Comparison of ENCODE assay signal across 14 cellular contexts in genomic region chr11:68816917-68817419, GRCh38. TPM values are rescaled to one million over a fixed set of nuclear protein-coding genes. Genes with fewer than 3 reads are reported as not detected.
A peak's percentile ranks its signal among the peaks of the same experiment; 100 is the strongest.
DNase-seq lines count a peak whose midpoint lies in the region; ATAC-seq and TF ChIP-seq lines count a peak whose summit lies in the region.
"Had no signal": no experiment of that assay in that cellular context is flagged by ENCODE, and none has a peak within 500 bp of the region (broad histone marks: within the 10 kb centered on the region; RNA-seq: fewer than 3 reads in every experiment).

No MANE protein-coding gene starts in this region.

- 72% methylated on average over 7 of the region's 7 CpGs for WGBS in SK-N-SH (ENCODE audit: low lambda C conversion rate)

- H3K27ac Mint-ChIP-seq in activated CD4-positive, alpha-beta T cell treated with anti-CD3 and anti-CD28 coated beads, Interleukin-2, amount 10 ng/mL, durations not matched to agents 24 days and 14 days, result peak overlapping the region; percentile 72
- peak overlapping the region; percentile 59 for H3K27ac Mint-ChIP-seq in chondrocyte (ENCODE audit: unreplicated experiment)
- no peak overlapping the region for H3K27ac Mint-ChIP-seq in glutamatergic neuron (ENCODE audit: unreplicated experiment)

- no peak overlapping the region for H3K9ac ChIP-seq in SK-N-SH

- ATAC-seq in SK-N-SH treated with all-trans-retinoic acid at 6 μM for 48 hours (no peak; the same call in 2 of the 3 replicates), GM19023 (IDR thresholded peaks at IDR 0.05; ENCODE audit: unreplicated experiment) (no peak), GM18502 (IDR thresholded peaks at IDR 0.05; ENCODE audit: poor library complexity, unreplicated experiment) (no peak)
- ATAC-seq: left lung had no signal

- POLR2A ChIA-PET in SK-N-SH (lab: Yijun Ruan, JAX), result no interaction called here

- H3K27me3 Mint-ChIP-seq in activated CD4-positive, alpha-beta T cell treated with anti-CD3 and anti-CD28 coated beads, Interleukin-2, amount 10 ng/mL, durations not matched to agents 24 days and 14 days, result no peaks in the 10 kb centered on the region
- H3K27me3 Mint-ChIP-seq in chondrocyte (ENCODE audit: low read depth) (no peaks in the 10 kb centered on the region), glutamatergic neuron (ENCODE audit: unreplicated experiment) (peaks cover 5% of the 10 kb centered on the region)

- H3K27ac ChIP-seq in SK-N-SH (ENCODE audit: low read depth in 2 of 2, low read length in 1 of 2), result no peak overlapping the region
- H3K27ac ChIP-seq: 22Rv1, left lung had no signal

- no peaks in the 10 kb centered on the region for H3K9me3 ChIP-seq in SK-N-SH
- H3K9me3 ChIP-seq: left lung had no signal

- H3K4me1 ChIP-seq in SK-N-SH (ENCODE audit: control insufficient read depth in 1 of 2, insufficient read depth in 2 of 2, low read depth in 1 of 2, low read length in 1 of 2), result peaks cover 0 to 3% of the 10 kb centered on the region in 2 experiments; a peak in 1 of 4 replicates

- peaks cover 11 to 12% of the 10 kb centered on the region in 2 experiments for H3K36me3 ChIP-seq in SK-N-SH (replicated peaks in 1 of 2; ENCODE audit: control insufficient read depth in 1 of 2, insufficient read depth in 2 of 2, low read length in 1 of 2)

- TF ChIP-seq EP300 in SK-N-SH (IDR thresholded peaks at IDR 0.05; ENCODE audit: borderline replicate concordance in 1 of 2, low read depth in 1 of 2, low read length in 1 of 2), result no peak

- peaks cover 40% of the 10 kb centered on the region for H3K79me2 ChIP-seq in SK-N-SH (ENCODE audit: insufficient read depth)

- no peaks in the 10 kb centered on the region for H3K9me3 Mint-ChIP-seq in activated CD4-positive, alpha-beta T cell treated with anti-CD3 and anti-CD28 coated beads, Interleukin-2, amount 10 ng/mL, durations not matched to agents 24 days and 14 days
- H3K9me3 Mint-ChIP-seq in chondrocyte (ENCODE audit: low read depth), result no peaks in the 10 kb centered on the region
- peaks cover 2% of the 10 kb centered on the region for H3K9me3 Mint-ChIP-seq in glutamatergic neuron (ENCODE audit: unreplicated experiment)

- DNase-seq in SK-N-SH (no peak), chondrocyte (ENCODE audit: low spot score) (no peak), glutamatergic neuron (no peak)
- no peak for DNase-seq in activated CD4-positive, alpha-beta T cell treated with anti-CD3 and anti-CD28 coated beads, Interleukin-2, amount 10 ng/mL, durations not matched to agents 24 days and 14 days
- peak; percentile 18 for DNase-seq in stimulated activated CD4-positive, alpha-beta T cell treated with anti-CD3 and anti-CD28 coated beads, Interleukin-4, amount 100 ng/mL, for 24 hours
- DNase-seq: amniotic stem cell, DMS79, left lung, NCI-H2227 treated with DMSO at 0.1 percent for 48 hours, occipital lobe had no signal

- H3F3A ChIP-seq in SK-N-SH (replicated peaks; ENCODE audit: insufficient read depth), result no peaks in the 10 kb centered on the region

- TF ChIP-seq RAD21 in SK-N-SH (IDR thresholded peaks at IDR 0.05; ENCODE audit: low read length), result no peak

- H2AFZ ChIP-seq in SK-N-SH (ENCODE audit: low read depth), result no peak overlapping the region

- no peaks in the 10 kb centered on the region for H3K27me3 ChIP-seq in SK-N-SH (ENCODE audit: insufficient read depth)
- H3K27me3 ChIP-seq: left lung had no signal

- peaks cover 13% of the 10 kb centered on the region for H3K4me1 Mint-ChIP-seq in activated CD4-positive, alpha-beta T cell treated with anti-CD3 and anti-CD28 coated beads, Interleukin-2, amount 10 ng/mL, durations not matched to agents 24 days and 14 days
- peaks cover 13% of the 10 kb centered on the region for H3K4me1 Mint-ChIP-seq in chondrocyte (ENCODE audit: low read depth)
- H3K4me1 Mint-ChIP-seq in glutamatergic neuron (ENCODE audit: low read depth, unreplicated experiment), result no peaks in the 10 kb centered on the region

- H4K20me1 ChIP-seq in SK-N-SH (ENCODE audit: insufficient read depth), result peaks cover 56% of the 10 kb centered on the region

- CTCF ChIA-PET in SK-N-SH (lab: Yijun Ruan, JAX), result no interaction called here

- peaks cover 13% of the 10 kb centered on the region for H3K36me3 Mint-ChIP-seq in activated CD4-positive, alpha-beta T cell treated with anti-CD3 and anti-CD28 coated beads, Interleukin-2, amount 10 ng/mL, durations not matched to agents 24 days and 14 days (ENCODE audit: low read depth)
- H3K36me3 Mint-ChIP-seq in chondrocyte (ENCODE audit: low read depth), result peaks cover 16% of the 10 kb centered on the region
- no peaks in the 10 kb centered on the region for H3K36me3 Mint-ChIP-seq in glutamatergic neuron (ENCODE audit: unreplicated experiment)

- H3K4me3 ChIP-seq in SK-N-SH (ENCODE audit: low read depth in 2 of 2, low read length in 1 of 2), result no peak overlapping the region
- H3K4me3 ChIP-seq: left lung had no signal

- no peak for TF ChIP-seq CTCF in SK-N-SH (IDR thresholded peaks at IDR 0.05)
- no peak for TF ChIP-seq CTCF in chondrocyte (IDR thresholded peaks at IDR 0.05)
- TF ChIP-seq CTCF in glutamatergic neuron (IDR thresholded peaks at IDR 0.05; ENCODE audit: partially characterized antibody, unreplicated experiment), result no peak

- no peaks in the 10 kb centered on the region for H3K9me2 ChIP-seq in SK-N-SH

- H3K4me2 ChIP-seq in SK-N-SH, result no peak overlapping the region

- no peak overlapping the region for H3K4me3 Mint-ChIP-seq in activated CD4-positive, alpha-beta T cell treated with anti-CD3 and anti-CD28 coated beads, Interleukin-2, amount 10 ng/mL, durations not matched to agents 24 days and 14 days
- H3K4me3 Mint-ChIP-seq in chondrocyte (ENCODE audit: unreplicated experiment) (no peak overlapping the region), glutamatergic neuron (ENCODE audit: unreplicated experiment) (no peak overlapping the region)

- intact Hi-C loops in activated CD4-positive, alpha-beta T cell treated with anti-CD3 and anti-CD28 coated beads, Interleukin-2, amount 10 ng/mL, durations not matched to agents 24 days and 14 days (cut with micrococcal nuclease), result no loop called here

TF ChIP-seq in SK-N-SH, 30 proteins besides CTCF, POLR2A, EP300 and RAD21 (continues in another document):
- TF ChIP-seq FOXM1 (IDR thresholded peaks at IDR 0.05; ENCODE audit: low read depth) (no peak), GATA2 (CRISPR knock-in tag; IDR thresholded peaks at IDR 0.05) (peak; percentile 36; the same call in 1 of the 2 replicates), ZBTB33 (IDR thresholded peaks at IDR 0.05; ENCODE audit: borderline replicate concordance, low read depth) (no peak)

TF ChIP-seq in SK-N-SH treated with all-trans-retinoic acid at 6 μM for 48 hours, 23 proteins besides CTCF, POLR2A, EP300 and RAD21:
- TF ChIP-seq GLIS3 (CRISPR knock-in tag; IDR thresholded peaks at IDR 0.05), result no peak
- TF ChIP-seq ESRRG (CRISPR knock-in tag; IDR thresholded peaks at IDR 0.05), result no peak
- TF ChIP-seq SNAI2 (CRISPR knock-in tag; IDR thresholded peaks at IDR 0.05), result no peak
- no peak for TF ChIP-seq ZFP3 (CRISPR knock-in tag; IDR thresholded peaks at IDR 0.05)
- no peak for TF ChIP-seq PPARA (CRISPR knock-in tag; IDR thresholded peaks at IDR 0.05; ENCODE audit: borderline replicate concordance)
- no peak for TF ChIP-seq TCF4 (CRISPR knock-in tag; IDR thresholded peaks at IDR 0.05; ENCODE audit: borderline replicate concordance)
- no peak for TF ChIP-seq ZFP30 (CRISPR knock-in tag; IDR thresholded peaks at IDR 0.05)
- TF ChIP-seq BACH2 (CRISPR knock-in tag; IDR thresholded peaks at IDR 0.05; ENCODE audit: borderline replicate concordance), result no peak
- TF ChIP-seq RARB (CRISPR knock-in tag; IDR thresholded peaks at IDR 0.05), result no peak
- TF ChIP-seq CREB5 (CRISPR knock-in tag; IDR thresholded peaks at IDR 0.05; ENCODE audit: low read depth), result no peak
- TF ChIP-seq CSRNP3 (CRISPR knock-in tag; IDR thresholded peaks at IDR 0.05), result no peak
- no peak for TF ChIP-seq TOX (CRISPR knock-in tag; IDR thresholded peaks at IDR 0.05; ENCODE audit: borderline replicate concordance)
- TF ChIP-seq ZNF8 (CRISPR knock-in tag; IDR thresholded peaks at IDR 0.05), result no peak
- TF ChIP-seq OSR1 (CRISPR knock-in tag; IDR thresholded peaks at IDR 0.05), result no peak

RNA-seq across cellular contexts. Expression of gene CPT1A, which starts 24.7 kb away (rescaled TPM):
- 22.5 and 31.2 TPM in 2 replicates for polyA plus RNA-seq in SK-N-SH (2012; rRNA removed)
- polyA plus RNA-seq in SK-N-SH (2012; cell fraction: cytosol; rRNA removed), result 20.9 and 27.0 TPM in 2 replicates
- 42.4 and 46.7 TPM in 2 replicates for polyA plus RNA-seq in SK-N-SH (2012; cell fraction: nucleus; rRNA removed)
- 25.2 and 25.9 TPM in 2 replicates for total RNA-seq in activated CD4-positive, alpha-beta T cell treated with anti-CD3 and anti-CD28 coated beads, Interleukin-2, amount 10 ng/mL, durations not matched to agents 24 days and 14 days
- total RNA-seq in chondrocyte (58.0 to 83.0 TPM (median 58.8 TPM) in 3 replicates), glutamatergic neuron (ENCODE audit: unreplicated experiment) (4.1 TPM)
